ENCODE assay signal across 1 cellular context in genomic region chr4:26937136-26937535, GRCh38.
TF ChIP-seq lines count a peak whose summit lies in the region.

No MANE protein-coding gene starts in this region.

TF ChIP-seq in GM12878, 131 proteins besides CTCF, POLR2A, EP300 and RAD21 (continued from another document):
- TF ChIP-seq, protein P1, sequence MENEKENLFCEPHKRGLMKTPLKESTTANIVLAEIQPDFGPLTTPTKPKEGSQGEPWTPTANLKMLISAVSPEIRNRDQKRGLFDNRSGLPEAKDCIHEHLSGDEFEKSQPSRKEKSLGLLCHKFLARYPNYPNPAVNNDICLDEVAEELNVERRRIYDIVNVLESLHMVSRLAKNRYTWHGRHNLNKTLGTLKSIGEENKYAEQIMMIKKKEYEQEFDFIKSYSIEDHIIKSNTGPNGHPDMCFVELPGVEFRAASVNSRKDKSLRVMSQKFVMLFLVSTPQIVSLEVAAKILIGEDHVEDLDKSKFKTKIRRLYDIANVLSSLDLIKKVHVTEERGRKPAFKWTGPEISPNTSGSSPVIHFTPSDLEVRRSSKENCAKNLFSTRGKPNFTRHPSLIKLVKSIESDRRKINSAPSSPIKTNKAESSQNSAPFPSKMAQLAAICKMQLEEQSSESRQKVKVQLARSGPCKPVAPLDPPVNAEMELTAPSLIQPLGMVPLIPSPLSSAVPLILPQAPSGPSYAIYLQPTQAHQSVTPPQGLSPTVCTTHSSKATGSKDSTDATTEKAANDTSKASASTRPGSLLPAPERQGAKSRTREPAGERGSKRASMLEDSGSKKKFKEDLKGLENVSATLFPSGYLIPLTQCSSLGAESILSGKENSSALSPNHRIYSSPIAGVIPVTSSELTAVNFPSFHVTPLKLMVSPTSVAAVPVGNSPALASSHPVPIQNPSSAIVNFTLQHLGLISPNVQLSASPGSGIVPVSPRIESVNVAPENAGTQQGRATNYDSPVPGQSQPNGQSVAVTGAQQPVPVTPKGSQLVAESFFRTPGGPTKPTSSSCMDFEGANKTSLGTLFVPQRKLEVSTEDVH (IDR thresholded peaks at IDR 0.05; ENCODE audit: low read depth, partially characterized antibody): no peak
- TF ChIP-seq IKZF2 (IDR thresholded peaks at IDR 0.05) (no peak), EED (IDR thresholded peaks at IDR 0.05; ENCODE audit: low read depth) (0 out of 2 replicates have a peak, but pooled peaks have one; percentile 15), FOXK2 (IDR thresholded peaks at IDR 0.05) (no peak), SMAD1 (IDR thresholded peaks at IDR 0.05; ENCODE audit: low read depth, partially characterized antibody) (no peak), BCL11A (IDR thresholded peaks at IDR 0.05; ENCODE audit: low read depth, low read length) (no peak)
TF ChIP-seq in GM12878: peak in this region for 2.
